Comparison of ENCODE assay signal across 1 cellular context in genomic region chr6:15504581-15505350, GRCh38.
TF ChIP-seq lines count a peak whose summit lies in the region.

No MANE protein-coding gene starts in this region.

TF ChIP-seq in HepG2, 621 proteins besides CTCF, POLR2A, EP300 and RAD21 (continued from another document and continues in another):
- TF ChIP-seq, protein P1, sequence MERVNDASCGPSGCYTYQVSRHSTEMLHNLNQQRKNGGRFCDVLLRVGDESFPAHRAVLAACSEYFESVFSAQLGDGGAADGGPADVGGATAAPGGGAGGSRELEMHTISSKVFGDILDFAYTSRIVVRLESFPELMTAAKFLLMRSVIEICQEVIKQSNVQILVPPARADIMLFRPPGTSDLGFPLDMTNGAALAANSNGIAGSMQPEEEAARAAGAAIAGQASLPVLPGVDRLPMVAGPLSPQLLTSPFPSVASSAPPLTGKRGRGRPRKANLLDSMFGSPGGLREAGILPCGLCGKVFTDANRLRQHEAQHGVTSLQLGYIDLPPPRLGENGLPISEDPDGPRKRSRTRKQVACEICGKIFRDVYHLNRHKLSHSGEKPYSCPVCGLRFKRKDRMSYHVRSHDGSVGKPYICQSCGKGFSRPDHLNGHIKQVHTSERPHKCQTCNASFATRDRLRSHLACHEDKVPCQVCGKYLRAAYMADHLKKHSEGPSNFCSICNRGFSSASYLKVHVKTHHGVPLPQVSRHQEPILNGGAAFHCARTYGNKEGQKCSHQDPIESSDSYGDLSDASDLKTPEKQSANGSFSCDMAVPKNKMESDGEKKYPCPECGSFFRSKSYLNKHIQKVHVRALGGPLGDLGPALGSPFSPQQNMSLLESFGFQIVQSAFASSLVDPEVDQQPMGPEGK (CRISPR knock-in tag; IDR thresholded peaks at IDR 0.05): peak; percentile 27; the same call in 1 of the 2 replicates
- TF ChIP-seq ETV5 (CRISPR knock-in tag; IDR thresholded peaks at IDR 0.05; ENCODE audit: borderline replicate concordance) (peak; percentile 83), ZMYM4 (CRISPR knock-in tag; IDR thresholded peaks at IDR 0.05) (peak; percentile 42; the same call in 1 of the 2 replicates), ZNF644 (CRISPR knock-in tag; IDR thresholded peaks at IDR 0.05; ENCODE audit: low read depth) (peak; percentile 60; the same call in 1 of the 2 replicates), GTF3A (CRISPR knock-in tag; conservative IDR thresholded peaks at IDR 0.05) (no peak), NFE2L2 (IDR thresholded peaks at IDR 0.05; ENCODE audit: low read length) (no peak), SOX6 (IDR thresholded peaks at IDR 0.05) (no peak), SOX6 (CRISPR knock-in tag; IDR thresholded peaks at IDR 0.05) (peak; percentile 73), RCOR2 (CRISPR knock-in tag; IDR thresholded peaks at IDR 0.05) (peak; percentile 59), BRCA1 (CRISPR knock-in tag; IDR thresholded peaks at IDR 0.05) (peak; percentile 41; the same call in 1 of the 2 replicates), CREB1 (IDR thresholded peaks at IDR 0.05) (peak; percentile 45; the same call in 1 of the 2 replicates), CREB1 (CRISPR knock-in tag; IDR thresholded peaks at IDR 0.05) (peak; percentile 80), ZBED4 (CRISPR knock-in tag; IDR thresholded peaks at IDR 0.05; ENCODE audit: borderline replicate concordance) (no peak), RARG (CRISPR knock-in tag; IDR thresholded peaks at IDR 0.05; ENCODE audit: low read depth) (no peak), ZNF556 (CRISPR knock-in tag; IDR thresholded peaks at IDR 0.05; ENCODE audit: borderline replicate concordance) (peak; percentile 45; the same call in 1 of the 2 replicates), MXI1 (IDR thresholded peaks at IDR 0.05; ENCODE audit: borderline replicate concordance, low read depth, low read length) (peak; percentile 57; the same call in 1 of the 3 replicates), AKNA (CRISPR knock-in tag; IDR thresholded peaks at IDR 0.05; ENCODE audit: borderline replicate concordance) (no peak), ZFP90 (CRISPR knock-in tag; IDR thresholded peaks at IDR 0.05; ENCODE audit: borderline replicate concordance) (0 out of 2 replicates have a peak, but pooled peaks have one; percentile 19), TSC22D2 (CRISPR knock-in tag; IDR thresholded peaks at IDR 0.05; ENCODE audit: borderline replicate concordance) (0 out of 2 replicates have a peak, but pooled peaks have one; percentile 29), KAT2B (IDR thresholded peaks at IDR 0.05; ENCODE audit: borderline replicate concordance, low read depth, low read length) (no peak), YY1 (IDR thresholded peaks at IDR 0.05; ENCODE audit: insufficient read depth, insufficient replicate concordance, low read depth, low read length) (no peak), HINFP (CRISPR knock-in tag; IDR thresholded peaks at IDR 0.05; ENCODE audit: low read depth) (peak; percentile 93), NR2F1 (CRISPR knock-in tag; IDR thresholded peaks at IDR 0.05) (0 out of 4 replicates have a peak, but pooled peaks of 1 of the 2 experiments have one; percentile 16), MED1 (CRISPR knock-in tag; IDR thresholded peaks at IDR 0.05) (peak; percentile 34; the same call in 1 of the 2 replicates), ZFAT (CRISPR knock-in tag; conservative IDR thresholded peaks at IDR 0.05) (no peak), SALL1 (CRISPR knock-in tag; IDR thresholded peaks at IDR 0.05) (peak; percentile 51), RFXAP (CRISPR knock-in tag; IDR thresholded peaks at IDR 0.05; ENCODE audit: borderline replicate concordance) (peak; percentile 37; the same call in 1 of the 2 replicates), ZNF264 (CRISPR knock-in tag; IDR thresholded peaks at IDR 0.05) (0 out of 2 replicates have a peak, but pooled peaks have one; percentile 9), TFAP4 (IDR thresholded peaks at IDR 0.05; ENCODE audit: borderline replicate concordance, low read depth) (peak; percentile 98), ZBTB3 (CRISPR knock-in tag; IDR thresholded peaks at IDR 0.05; ENCODE audit: borderline replicate concordance, low read depth) (peak; percentile 53; the same call in 1 of the 2 replicates), CEBPB (IDR thresholded peaks at IDR 0.05; ENCODE audit: borderline replicate concordance, low read depth, low read length) (peak; percentile 66), GABPB1 (CRISPR knock-in tag; IDR thresholded peaks at IDR 0.05) (no peak), YEATS2 (CRISPR knock-in tag; IDR thresholded peaks at IDR 0.05; ENCODE audit: borderline replicate concordance) (no peak), HIC2 (CRISPR knock-in tag; IDR thresholded peaks at IDR 0.05; ENCODE audit: low read depth) (peak; percentile 65; the same call in 1 of the 2 replicates), NR2C2 (CRISPR knock-in tag; IDR thresholded peaks at IDR 0.05; ENCODE audit: borderline replicate concordance) (0 out of 2 replicates have a peak, but pooled peaks have one; percentile 16), ZNF543 (CRISPR knock-in tag; IDR thresholded peaks at IDR 0.05) (0 out of 2 replicates have a peak, but pooled peaks have one; percentile 66), ATRX (CRISPR knock-in tag; IDR thresholded peaks at IDR 0.05; ENCODE audit: borderline replicate concordance) (no peak)
- TF ChIP-seq, protein P2, sequence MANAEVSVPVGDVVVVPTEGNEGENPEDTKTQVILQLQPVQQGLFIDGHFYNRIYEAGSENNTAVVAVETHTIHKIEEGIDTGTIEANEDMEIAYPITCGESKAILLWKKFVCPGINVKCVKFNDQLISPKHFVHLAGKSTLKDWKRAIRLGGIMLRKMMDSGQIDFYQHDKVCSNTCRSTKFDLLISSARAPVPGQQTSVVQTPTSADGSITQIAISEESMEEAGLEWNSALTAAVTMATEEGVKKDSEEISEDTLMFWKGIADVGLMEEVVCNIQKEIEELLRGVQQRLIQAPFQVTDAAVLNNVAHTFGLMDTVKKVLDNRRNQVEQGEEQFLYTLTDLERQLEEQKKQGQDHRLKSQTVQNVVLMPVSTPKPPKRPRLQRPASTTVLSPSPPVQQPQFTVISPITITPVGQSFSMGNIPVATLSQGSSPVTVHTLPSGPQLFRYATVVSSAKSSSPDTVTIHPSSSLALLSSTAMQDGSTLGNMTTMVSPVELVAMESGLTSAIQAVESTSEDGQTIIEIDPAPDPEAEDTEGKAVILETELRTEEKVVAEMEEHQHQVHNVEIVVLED (CRISPR knock-in tag; IDR thresholded peaks at IDR 0.05; ENCODE audit: borderline replicate concordance): 0 out of 2 replicates have a peak, but pooled peaks have one; percentile 45
- TF ChIP-seq, protein P3, sequence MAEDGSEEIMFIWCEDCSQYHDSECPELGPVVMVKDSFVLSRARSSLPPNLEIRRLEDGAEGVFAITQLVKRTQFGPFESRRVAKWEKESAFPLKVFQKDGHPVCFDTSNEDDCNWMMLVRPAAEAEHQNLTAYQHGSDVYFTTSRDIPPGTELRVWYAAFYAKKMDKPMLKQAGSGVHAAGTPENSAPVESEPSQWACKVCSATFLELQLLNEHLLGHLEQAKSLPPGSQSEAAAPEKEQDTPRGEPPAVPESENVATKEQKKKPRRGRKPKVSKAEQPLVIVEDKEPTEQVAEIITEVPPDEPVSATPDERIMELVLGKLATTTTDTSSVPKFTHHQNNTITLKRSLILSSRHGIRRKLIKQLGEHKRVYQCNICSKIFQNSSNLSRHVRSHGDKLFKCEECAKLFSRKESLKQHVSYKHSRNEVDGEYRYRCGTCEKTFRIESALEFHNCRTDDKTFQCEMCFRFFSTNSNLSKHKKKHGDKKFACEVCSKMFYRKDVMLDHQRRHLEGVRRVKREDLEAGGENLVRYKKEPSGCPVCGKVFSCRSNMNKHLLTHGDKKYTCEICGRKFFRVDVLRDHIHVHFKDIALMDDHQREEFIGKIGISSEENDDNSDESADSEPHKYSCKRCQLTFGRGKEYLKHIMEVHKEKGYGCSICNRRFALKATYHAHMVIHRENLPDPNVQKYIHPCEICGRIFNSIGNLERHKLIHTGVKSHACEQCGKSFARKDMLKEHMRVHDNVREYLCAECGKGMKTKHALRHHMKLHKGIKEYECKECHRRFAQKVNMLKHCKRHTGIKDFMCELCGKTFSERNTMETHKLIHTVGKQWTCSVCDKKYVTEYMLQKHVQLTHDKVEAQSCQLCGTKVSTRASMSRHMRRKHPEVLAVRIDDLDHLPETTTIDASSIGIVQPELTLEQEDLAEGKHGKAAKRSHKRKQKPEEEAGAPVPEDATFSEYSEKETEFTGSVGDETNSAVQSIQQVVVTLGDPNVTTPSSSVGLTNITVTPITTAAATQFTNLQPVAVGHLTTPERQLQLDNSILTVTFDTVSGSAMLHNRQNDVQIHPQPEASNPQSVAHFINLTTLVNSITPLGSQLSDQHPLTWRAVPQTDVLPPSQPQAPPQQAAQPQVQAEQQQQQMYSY (CRISPR knock-in tag; IDR thresholded peaks at IDR 0.05): peak; percentile 76; the same call in 1 of the 2 replicates
